11 cellular contexts compared by ENCODE assay signal in genomic region chr10:110045772-110046171, GRCh38.
"Had no signal": no experiment of that assay in that cellular context is flagged by ENCODE, and none has a peak within 500 bp of the region (broad histone marks: within the 10 kb centered on the region; RNA-seq: fewer than 3 reads in every experiment).

No MANE protein-coding gene starts in this region.

- DNase-seq: activated CD4-positive, CD25-positive, alpha-beta regulatory T cell treated with anti-CD3 and anti-CD28 coated beads, Interleukin-2, amount 50 U/mL, for 72 hours; activated naive CD4-positive, alpha-beta T cell treated with Interleukin-2 at 50 U/mL for 16 hours; anterior cingulate cortex; cerebellar nuclear complex; dermis blood vessel endothelial cell; erythroblast; mesendoderm; SW 1271; tibial artery; uterus had no signal

- H3K4me3 Mint-ChIP-seq: T-helper 2 cell treated with Interferon-gamma antibody and Interleukin-4, amounts not matched to agents 5 μg/mL and 100 μg/mL, for 36 hours had no signal
